In the genomic region with DNA sequence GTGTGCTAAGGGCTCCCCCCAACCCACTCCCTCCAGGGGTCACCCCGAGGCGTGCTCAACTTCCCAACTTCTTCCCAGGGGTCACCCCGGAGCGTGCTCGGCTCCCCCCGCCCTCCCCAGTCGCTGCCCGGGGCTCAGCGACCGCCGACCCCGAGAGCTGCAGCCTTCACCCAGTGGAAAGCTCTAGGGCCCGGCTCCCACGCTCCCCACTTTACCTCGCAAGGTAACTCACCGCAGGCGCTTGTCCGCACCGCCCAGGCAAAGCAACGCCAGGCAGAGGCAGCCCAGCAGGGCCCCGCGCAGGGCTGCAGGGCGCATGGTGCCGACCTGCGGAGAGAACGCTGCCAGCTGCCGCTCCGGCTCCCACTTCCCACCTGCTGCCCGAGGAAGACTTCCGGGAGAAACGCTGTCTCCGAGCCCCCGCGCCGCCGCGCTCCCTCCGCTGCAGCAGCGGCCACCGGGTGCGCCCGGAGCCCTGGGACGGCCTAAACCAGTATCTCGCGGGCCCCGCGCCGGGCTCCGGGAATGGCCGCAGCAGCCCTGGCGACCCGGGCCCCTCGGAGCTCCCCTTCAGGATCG, we compare ENCODE assay signal across 8 cellular contexts. TPM values are rescaled to one million over a fixed set of nuclear protein-coding genes. Genes with fewer than 3 reads are reported as not detected.
DNase-seq lines count a peak whose midpoint lies in the region; ATAC-seq, FAIRE-seq and TF ChIP-seq lines count a peak whose summit lies in the region.

No MANE protein-coding gene starts in this region.

- no peaks in the 10 kb centered on the region for H3K79me2 ChIP-seq in GM23248 (ENCODE audit: insufficient read depth)

- TF ChIP-seq CTCF in astrocyte of the spinal cord (IDR thresholded peaks at IDR 0.05; ENCODE audit: low read depth, low read length): no peak
- TF ChIP-seq CTCF in kidney (IDR thresholded peaks at IDR 0.05; ENCODE audit: borderline replicate concordance, extremely low read depth, insufficient read depth): no peak
- TF ChIP-seq CTCF in stomach (IDR thresholded peaks at IDR 0.05): no peak

- peak overlapping the region; percentile 86 for H3K4me3 ChIP-seq in GM23248
- peak overlapping the region; percentile 63 for H3K4me3 ChIP-seq in astrocyte of the spinal cord (ENCODE audit: low read depth, low read length)
- H3K4me3 ChIP-seq in kidney (ENCODE audit: low read length in 2 of 2): peak overlapping the region; percentile 53 to 75
- H3K4me3 ChIP-seq in stomach: peak overlapping the region; percentile 67 to 98 (median 95)

- H3K36me3 ChIP-seq in GM23248 (ENCODE audit: low read depth) (no peaks in the 10 kb centered on the region), kidney (ENCODE audit: control insufficient read depth in 1 of 2, insufficient read depth in 2 of 2, low read length in 2 of 2) (no peaks in the 10 kb centered on the region), stomach (peaks cover 0 to 10% (median 6%) of the 10 kb centered on the region in 4 donors)

- H4K20me1 ChIP-seq in GM23248 (ENCODE audit: insufficient read depth): no peaks in the 10 kb centered on the region

- ATAC-seq in HG02763 (IDR thresholded peaks at IDR 0.05; ENCODE audit: unreplicated experiment): no peak

- H3K4me2 ChIP-seq in GM23248 (ENCODE audit: unreplicated experiment): peak overlapping the region; percentile 92

- no peak for FAIRE-seq in kidney (lab: Jason Lieb, UNC)

- H3K9me2 ChIP-seq in GM23248 (ENCODE audit: insufficient read depth): no peaks in the 10 kb centered on the region

- H3K27me3 ChIP-seq in GM23248 (replicated peaks; ENCODE audit: insufficient read depth): no peaks in the 10 kb centered on the region
- H3K27me3 ChIP-seq in stomach: no peaks in the 10 kb centered on the region

- in situ Hi-C loops in GM23248 (cut with MboI) (no loop called here), astrocyte of the spinal cord (cut with HindIII; ENCODE audit: low sequenced_read_pairs) (no loop called here)

- no peak for TF ChIP-seq POLR2A in stomach (IDR thresholded peaks at IDR 0.05)

- no peaks in the 10 kb centered on the region for H3F3A ChIP-seq in GM23248 (ENCODE audit: insufficient read depth)

- H3K9ac ChIP-seq in GM23248: peak overlapping the region; percentile 87
- peak overlapping the region in 1 of 2 donors; percentile 51 for H3K9ac ChIP-seq in kidney (ENCODE audit: low read length in 2 of 2)

- 2 to 4% methylated on average over 20 to 40 of the region's 54 CpGs for WGBS in GM23248 (ENCODE audit: low coverage in 1 of 2, low lambda C conversion rate in 2 of 2, missing lambda C conversion rate in 2 of 2), 2 experiments
- 0 to 3% (median 0%) methylated on average over 8 to 54 of the region's 54 CpGs for WGBS in stomach, 5 donors

- no peak overlapping the region for H3K27ac ChIP-seq in GM23248
- H3K27ac ChIP-seq in kidney (ENCODE audit: low read depth in 2 of 2, low read length in 2 of 2): peak overlapping the region in 1 of 2 donors; percentile 90
- H3K27ac ChIP-seq in stomach: peak overlapping the region; percentile 91 to 97 (median 93)

- intact Hi-C loops in kidney (cut with DNase I) (no loop called here), stomach (cut with DNase I; ENCODE audit: low total_unique reads) (no loop called here)

- no peaks in the 10 kb centered on the region for H3K4me1 ChIP-seq in GM23248 (ENCODE audit: insufficient read depth)
- H3K4me1 ChIP-seq in kidney (ENCODE audit: control insufficient read depth in 1 of 2, insufficient read depth in 1 of 2, low read depth in 1 of 2, low read length in 2 of 2): peaks cover 0 to 7% of the 10 kb centered on the region in 2 donors
- H3K4me1 ChIP-seq in stomach: peaks cover 38 to 89% (median 68%) of the 10 kb centered on the region in 4 donors

- TF ChIP-seq EP300 in stomach (IDR thresholded peaks at IDR 0.05): no peak

- H2AFZ ChIP-seq in GM23248: peak overlapping the region; percentile 98

- H3K9me3 ChIP-seq in GM23248 (ENCODE audit: low read depth) (no peaks in the 10 kb centered on the region), kidney (ENCODE audit: control insufficient read depth in 1 of 2, low read length in 2 of 2) (no peaks in the 10 kb centered on the region), stomach (no peaks in the 10 kb centered on the region)

- DNase-seq in NCI-H1436 (lab: John Stamatoyannopoulos, UW) (peak; percentile 53), NCI-H1436 treated with DMSO at 0.1 percent for 48 hours (lab: John Stamatoyannopoulos, UW) (no peak), GM23248 (peak; percentile 60), NCI-H1105 (lab: John Stamatoyannopoulos, UW) (peak; percentile 74), astrocyte of the spinal cord (ENCODE audit: low read depth, low spot score) (peak; percentile 16), kidney (no peak), stomach (peak; percentile 48)

RNA-seq across cellular contexts. Expression of a gene that starts 0.4 kb away (rescaled TPM):
- 23.5 and 34.4 TPM in 2 replicates for total RNA-seq in GM23248 (2014; rRNA removed; shearing (Covaris generic))
- polyA plus RNA-seq in GM23248 (2016; fragmentation: Nextera tagmentation; extraction: Ambion mirVana) (26.8 and 28.9 TPM in 2 replicates), kidney (ENCODE audit: insufficient read depth, low read depth, low replicate concordance) (50.7 TPM), stomach (100 to 1,000 TPM in 1 of 3 donors, 10 to 100 TPM in 2; 55.4 to 113 (median 60.5) TPM)
- total RNA-seq in kidney (69.0 TPM), stomach (100 to 1,000 TPM in 3 of 5 donors, 10 to 100 TPM in 2; 13.4 to 340 (median 112) TPM)

RNA-seq across cellular contexts. Expression of a gene that starts 43.2 kb away (rescaled TPM):
- total RNA-seq in GM23248 (2014; rRNA removed; shearing (Covaris generic)): 16.4 and 26.1 TPM in 2 replicates
- 20.5 and 25.2 TPM in 2 replicates for polyA plus RNA-seq in GM23248 (2016; fragmentation: Nextera tagmentation; extraction: Ambion mirVana)
- 17.9 TPM for total RNA-seq in kidney
- 17.8 TPM for polyA plus RNA-seq in kidney (ENCODE audit: insufficient read depth, low read depth, low replicate concordance)
- 10 to 100 TPM; 11.2 to 99.6 (median 18.7) TPM for total RNA-seq in stomach
- polyA plus RNA-seq in stomach: 1 to 10 TPM; 7.5 to 9.0 (median 8.0) TPM

Comparison
In these comparisons a context has a peak if more than half of its experiments do, and no peak if none do; other contexts are left out.
1. DNase-seq: peak in NCI-H1436 (single experiment), GM23248 (single experiment), NCI-H1105 (single experiment), astrocyte of the spinal cord (single experiment) and stomach (single experiment); none in NCI-H1436 treated with DMSO at 0.1 percent for 48 hours (single experiment) and kidney (single experiment).
2. Peak in every context shown above with its lines, with median percentiles within 50 percentile points of each other: H3K4me3 ChIP-seq.